In the genomic region with DNA sequence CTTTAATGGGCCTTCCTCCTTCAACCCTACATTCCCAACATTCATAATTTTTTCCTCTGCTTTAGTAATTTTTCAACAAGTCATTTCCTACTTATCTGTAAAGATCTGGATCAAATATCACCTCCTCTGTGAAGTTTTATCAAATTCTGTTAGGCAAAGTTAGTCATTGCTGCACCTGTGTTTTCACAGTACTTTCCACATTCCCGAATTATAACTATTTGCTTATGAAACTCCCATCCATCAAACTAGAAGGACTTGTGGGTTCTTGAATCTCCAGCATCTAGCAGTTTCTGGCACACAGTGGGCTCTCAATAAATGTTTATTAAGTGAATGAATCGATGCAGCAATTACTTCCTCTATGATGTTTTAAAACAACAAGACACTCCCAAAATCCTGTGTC, we compare ENCODE assay signal across 15 cellular contexts.
DNase-seq lines count a peak whose midpoint lies in the region; ATAC-seq and TF ChIP-seq lines count a peak whose summit lies in the region.
"Had no signal": no experiment of that assay in that cellular context is flagged by ENCODE, and none has a peak within 500 bp of the region (broad histone marks: within the 10 kb centered on the region; RNA-seq: fewer than 3 reads in every experiment).

No MANE protein-coding gene starts in this region.

- no peaks in the 10 kb centered on the region for H3K4me1 ChIP-seq in colonic mucosa

- H3K27ac ChIP-seq in colonic mucosa = no peak overlapping the region

- no peaks in the 10 kb centered on the region for H3K4me1 Mint-ChIP-seq in activated T-cell treated with anti-CD3 and anti-CD28 coated beads, Interleukin-2, amount 50 U/mL, for 72 hours (ENCODE audit: low read depth)
- no peaks in the 10 kb centered on the region for H3K4me1 Mint-ChIP-seq in activated T-cell treated with anti-CD3 and anti-CD28 coated beads, Interleukin-2, amount 50 U/mL, for 4 hours (ENCODE audit: low read depth)
- H3K4me1 Mint-ChIP-seq in chondrocyte (ENCODE audit: low read depth) = peaks cover 72% of the 10 kb centered on the region
- peaks cover 40% of the 10 kb centered on the region for H3K4me1 Mint-ChIP-seq in mesothelial cell of epicardium

- no peak overlapping the region for H3K4me3 Mint-ChIP-seq in activated T-cell treated with anti-CD3 and anti-CD28 coated beads, Interleukin-2, amount 50 U/mL, for 72 hours
- no peak overlapping the region for H3K4me3 Mint-ChIP-seq in activated T-cell treated with anti-CD3 and anti-CD28 coated beads, Interleukin-2, amount 50 U/mL, for 4 hours
- H3K4me3 Mint-ChIP-seq in chondrocyte (ENCODE audit: unreplicated experiment) = no peak overlapping the region
- no peak overlapping the region for H3K4me3 Mint-ChIP-seq in mesothelial cell of epicardium

- no peak overlapping the region for H3K4me3 ChIP-seq in colonic mucosa
- H3K4me3 ChIP-seq: gastroesophageal sphincter, tibial nerve had no signal

- TF ChIP-seq CTCF in chondrocyte (IDR thresholded peaks at IDR 0.05) (no peak), mesothelial cell of epicardium (IDR thresholded peaks at IDR 0.05; ENCODE audit: unreplicated experiment) (no peak), colonic mucosa (IDR thresholded peaks at IDR 0.05) (no peak)

- no peak for ATAC-seq in activated T-cell treated with anti-CD3 and anti-CD28 coated beads, Interleukin-2, amount 50 U/mL, for 72 hours (replicated peaks in 1 of 2)
- ATAC-seq in activated T-cell treated with anti-CD3 and anti-CD28 coated beads, Interleukin-2, amount 50 U/mL, for 4 hours = no peak
- ATAC-seq in HG03139 (IDR thresholded peaks at IDR 0.05; ENCODE audit: unreplicated experiment) (no peak), left colon (no peak)
- ATAC-seq: gastroesophageal sphincter had no signal

- H3K36me3 ChIP-seq in colonic mucosa = no peaks in the 10 kb centered on the region
- H3K36me3 ChIP-seq: gastroesophageal sphincter, tibial nerve had no signal

- intact Hi-C loops in colonic mucosa (cut with DNase I) (no loop called here), left colon (cut with DNase I, micrococcal nuclease) (no loop called here)

- H3K9ac ChIP-seq in colonic mucosa (ENCODE audit: low read depth in 2 of 2, low read length in 2 of 2) = no peak overlapping the region

- no peaks in the 10 kb centered on the region for H3K27me3 ChIP-seq in colonic mucosa
- H3K27me3 ChIP-seq: gastroesophageal sphincter, tibial nerve had no signal

- H3K36me3 Mint-ChIP-seq in activated T-cell treated with anti-CD3 and anti-CD28 coated beads, Interleukin-2, amount 50 U/mL, for 72 hours (ENCODE audit: insufficient read depth in 2 of 2) = no peaks in the 10 kb centered on the region
- no peaks in the 10 kb centered on the region for H3K36me3 Mint-ChIP-seq in activated T-cell treated with anti-CD3 and anti-CD28 coated beads, Interleukin-2, amount 50 U/mL, for 4 hours (ENCODE audit: insufficient read depth)
- H3K36me3 Mint-ChIP-seq in chondrocyte (ENCODE audit: low read depth) (no peaks in the 10 kb centered on the region), mesothelial cell of epicardium (peaks cover 4% of the 10 kb centered on the region)

- H3K27ac Mint-ChIP-seq in activated T-cell treated with anti-CD3 and anti-CD28 coated beads, Interleukin-2, amount 50 U/mL, for 72 hours = peak overlapping the region; percentile 73
- H3K27ac Mint-ChIP-seq in chondrocyte (ENCODE audit: unreplicated experiment) = peak overlapping the region; percentile 100
- H3K27ac Mint-ChIP-seq in mesothelial cell of epicardium = peak overlapping the region; percentile 99

- peaks cover 0 to 1% of the 10 kb centered on the region in 2 donors for H3K9me3 Mint-ChIP-seq in activated T-cell treated with anti-CD3 and anti-CD28 coated beads, Interleukin-2, amount 50 U/mL, for 72 hours
- peaks cover 6% of the 10 kb centered on the region for H3K9me3 Mint-ChIP-seq in activated T-cell treated with anti-CD3 and anti-CD28 coated beads, Interleukin-2, amount 50 U/mL, for 4 hours
- no peaks in the 10 kb centered on the region for H3K9me3 Mint-ChIP-seq in chondrocyte (ENCODE audit: low read depth)
- peaks cover 3% of the 10 kb centered on the region for H3K9me3 Mint-ChIP-seq in mesothelial cell of epicardium

- no peaks in the 10 kb centered on the region for H3K27me3 Mint-ChIP-seq in activated T-cell treated with anti-CD3 and anti-CD28 coated beads, Interleukin-2, amount 50 U/mL, for 72 hours (ENCODE audit: low read depth)
- no peaks in the 10 kb centered on the region for H3K27me3 Mint-ChIP-seq in activated T-cell treated with anti-CD3 and anti-CD28 coated beads, Interleukin-2, amount 50 U/mL, for 4 hours (ENCODE audit: low read depth)
- H3K27me3 Mint-ChIP-seq in chondrocyte (ENCODE audit: low read depth) (no peaks in the 10 kb centered on the region), mesothelial cell of epicardium (ENCODE audit: low read depth) (no peaks in the 10 kb centered on the region)

- no peak for DNase-seq in activated T-cell treated with anti-CD3 and anti-CD28 coated beads, Interleukin-2, amount 50 U/mL, for 72 hours
- DNase-seq in activated T-cell treated with anti-CD3 and anti-CD28 coated beads, Interleukin-2, amount 50 U/mL, for 4 hours = no peak
- no peak for DNase-seq in chondrocyte (ENCODE audit: low spot score)
- no peak for DNase-seq in mesothelial cell of epicardium (ENCODE audit: low spot score in 2 of 2, unreplicated experiment in 2 of 2)
- DNase-seq in NCI-H2171 treated with DMSO at 0.1 percent for 48 hours (lab: John Stamatoyannopoulos, UW) = no peak
- DNase-seq in colonic mucosa = no peak
- DNase-seq in left colon = no peak
- DNase-seq: anterior cingulate cortex; GDM1; NCI-H2029; SHP77; stimulated activated CD4-positive, alpha-beta T cell treated with anti-CD3 and anti-CD28 coated beads, Interleukin-2, amount 100 ng/mL, for 24 hours had no signal

- H3K9me3 ChIP-seq in colonic mucosa = no peaks in the 10 kb centered on the region
- H3K9me3 ChIP-seq: gastroesophageal sphincter, tibial nerve had no signal
